Comparison of ENCODE assay signal across 30 cellular contexts in the genomic region with DNA sequence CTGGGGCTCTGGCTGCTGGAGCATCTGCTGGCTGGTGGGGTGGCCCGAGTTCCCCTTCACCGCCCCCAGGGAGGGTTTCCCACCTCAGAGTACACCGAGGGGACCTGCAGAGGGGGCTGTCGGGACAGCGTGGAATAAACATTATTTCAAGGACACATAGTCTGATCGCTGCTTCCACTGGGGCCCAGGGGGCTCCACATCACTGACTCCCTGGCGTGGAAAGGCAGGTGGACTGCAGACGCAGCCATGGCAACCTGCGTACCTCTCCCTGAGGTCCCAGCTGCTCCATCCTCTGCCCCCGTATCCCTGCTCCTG.
"Had no signal": no experiment of that assay in that cellular context is flagged by ENCODE, and none has a peak within 500 bp of the region (broad histone marks: within the 10 kb centered on the region; RNA-seq: fewer than 3 reads in every experiment).

No MANE protein-coding gene starts in this region.

- H2AFZ ChIP-seq: hepatocyte, parathyroid adenoma had no signal

- H3K4me1 ChIP-seq: parathyroid adenoma, tibial artery, upper lobe of right lung had no signal

- H3K79me2 ChIP-seq: hepatocyte, parathyroid adenoma had no signal

- ATAC-seq: lower lobe of right lung; naive thymus-derived CD8-positive, alpha-beta T cell; psoas muscle; stimulated activated memory B cell treated with anti-CD40 and anti-IgM and Interleukin-4, amounts not matched to agents 10 μg/mL and 1 μg/mL and 100 μg/mL, for 72 hours; upper lobe of right lung had no signal

- H3K4me3 ChIP-seq: coronary artery, dorsolateral prefrontal cortex, gastroesophageal sphincter, hepatocyte, lower lobe of right lung, psoas muscle, smooth muscle cell, stomach, tibial artery, upper lobe of right lung had no signal

- DNase-seq: activated CD4-positive, alpha-beta memory T cell treated with anti-CD3 and anti-CD28 coated beads for 36 hours; activated CD4-positive, alpha-beta T cell treated with anti-CD3 and anti-CD28 coated beads, Interleukin-2, amount 10 ng/mL, durations not matched to agents 24 days and 14 days; activated CD4-positive, CD25-positive, alpha-beta regulatory T cell treated with anti-CD3 and anti-CD28 coated beads, Interleukin-2, amount 50 U/mL, for 72 hours; activated CD8-positive, alpha-beta memory T cell treated with anti-CD3 and anti-CD28 coated beads, Interleukin-2, amount 50 U/mL, for 4 hours; activated gamma-delta T cell; activated naive CD4-positive, alpha-beta T cell treated with anti-CD3 and anti-CD28 coated beads, Interleukin-2, amount 10 ng/mL, durations not matched to agents 7 days and 5 days; activated T-cell treated with anti-CD3 and anti-CD28 coated beads, Interleukin-2, amount 50 U/mL, for 1 hour; amniotic stem cell; dorsolateral prefrontal cortex; effector memory CD4-positive, alpha-beta T cell; islet precursor cell; left colon; lower lobe of right lung; mesenchymal stem cell; naive thymus-derived CD8-positive, alpha-beta T cell; occipital lobe; stimulated activated CD4-positive, alpha-beta T cell treated with anti-CD3 and anti-CD28 coated beads, Interleukin-1b, Interleukin-23, amount 100 ng/mL, for 48 hours; stimulated activated CD4-positive, alpha-beta T cell treated with anti-CD3 and anti-CD28 coated beads, Interleukin-4, amount 100 ng/mL, for 4 hours; stimulated activated CD8-positive, alpha-beta memory T cell treated with anti-CD3 and anti-CD28 coated beads, Interleukin-4, amount 100 ng/mL, for 48 hours; stomach; T-helper 2 cell; tibial artery had no signal

- H3K9ac ChIP-seq: parathyroid adenoma had no signal

- H3K4me2 ChIP-seq: hepatocyte, smooth muscle cell had no signal

- H3K9me3 ChIP-seq: gastroesophageal sphincter, lower lobe of right lung, psoas muscle, stomach, tibial artery, upper lobe of right lung had no signal

- H3K27ac ChIP-seq: coronary artery, dorsolateral prefrontal cortex, gastroesophageal sphincter, hepatocyte, lower lobe of right lung, parathyroid adenoma, psoas muscle, stomach, tibial artery, upper lobe of right lung had no signal

- H3K27me3 ChIP-seq: dorsolateral prefrontal cortex, gastroesophageal sphincter, hepatocyte, stomach, tibial artery, upper lobe of right lung had no signal
